ENCODE assay signal across 9 cellular contexts in genomic region chr5:181160755-181161533, GRCh38. TPM values are rescaled to one million over a fixed set of nuclear protein-coding genes. Genes with fewer than 3 reads are reported as not detected.
DNase-seq lines count a peak whose midpoint lies in the region; ATAC-seq, FAIRE-seq and TF ChIP-seq lines count a peak whose summit lies in the region.
"Not testable (repeated sequence)": the region's sequence is repeated elsewhere in the genome, so short reads cannot be mapped to it uniquely, and the experiment has no call there.
"Had no signal": no experiment of that assay in that cellular context is flagged by ENCODE, and none has a peak within 500 bp of the region (broad histone marks: within the 10 kb centered on the region; RNA-seq: fewer than 3 reads in every experiment).

No MANE protein-coding gene starts in this region.

- H3K4me1 ChIP-seq in BE2C = not testable (repeated sequence)
- peaks cover 1 to 10% (median 5%) of the 10 kb centered on the region in 4 experiments; a peak in 4 of 7 replicates for H3K4me1 ChIP-seq in H1 (replicated peaks in 1 of 4; ENCODE audit: control insufficient read depth in 3 of 4, insufficient read depth in 4 of 4, low read length in 3 of 4)

- not testable (repeated sequence) for H3K23ac ChIP-seq in H1 (ENCODE audit: insufficient read length)

- H3K36me3 ChIP-seq in BE2C; H1 (ENCODE audit: control insufficient read depth in 2 of 4, insufficient read depth in 4 of 4, low read length in 3 of 4): not testable (repeated sequence)

- not testable (repeated sequence) for H3K79me2 ChIP-seq in H1 (ENCODE audit: control insufficient read depth in 1 of 2, insufficient read depth in 2 of 2, low read length in 2 of 2)

- peak overlapping the region; percentile 57 to 71 for H3K4me2 ChIP-seq in H1 (ENCODE audit: insufficient read depth in 1 of 2, low read depth in 2 of 2, low read length in 2 of 2)

- H3K4me3 ChIP-seq in BE2C (ENCODE audit: low read depth, low read length) = peak overlapping the region; percentile 36
- peak overlapping the region; percentile 20 to 49 (median 25); a peak in 4 of 8 replicates for H3K4me3 ChIP-seq in H1 (ENCODE audit: extremely low read depth in 1 of 4, insufficient read depth in 2 of 4, low read depth in 3 of 4, low read length in 4 of 4)

- DNase-seq in BE2C (peak; percentile 81), NCI-H2081 (lab: John Stamatoyannopoulos, UW) (peak; percentile 37 to 39), T-helper 2 cell (peak in 4 of 5 experiments; percentile 32 to 58 (median 50)), H1 (ENCODE audit: low read depth in 1 of 2, low spot score in 2 of 2) (peak in 1 of 2 experiments; percentile 78), left kidney (ENCODE audit: low read depth, low spot score) (peak; percentile 69)
- DNase-seq in activated gamma-delta T cell treated with anti-CD3 and anti-CD28 coated beads, Interleukin-2, amount 50 U/mL, for 16 hours (ENCODE audit: low read depth) = peak; percentile 30
- DNase-seq in stimulated activated CD4-positive, alpha-beta T cell treated with anti-CD3 and anti-CD28 coated beads, Interleukin-1b, Interleukin-23, amount 100 ng/mL, for 48 hours = peak; percentile 52

- TF ChIP-seq EP300 in H1 (IDR thresholded peaks at IDR 0.05; ENCODE audit: borderline replicate concordance in 1 of 2, low read depth in 2 of 2, low read length in 2 of 2) = not testable (repeated sequence)

- 0 out of 2 replicates have a peak overlapping the region, but pooled peaks have one; percentile 61 for H2BK15ac ChIP-seq in H1 (ENCODE audit: low read length)

- H4K5ac ChIP-seq in H1 (ENCODE audit: insufficient read length, low read depth, low read length) = peak overlapping the region; percentile 53

- TF ChIP-seq RAD21 in H1 (IDR thresholded peaks at IDR 0.05 in 1 of 2, conservative IDR thresholded peaks at IDR 0.05 in 1 of 2; ENCODE audit: low read depth in 2 of 2, low read length in 2 of 2) = not testable (repeated sequence)

- H2AK5ac ChIP-seq in H1 (ENCODE audit: low read depth, low read length) = peak overlapping the region; percentile 58; the same call in 1 of the 2 replicates

- CTCF ChIA-PET in H1 (lab: Charles Lee; ENCODE audit: partially characterized antibody) = interaction anchor here (0.5 to 2.6 kb wide), 10 partner anchors 9 to 301 kb away, joined by 3 to 9 read pairs (median 4); no protein-coding TSS in a partner anchor

- 0 out of 2 replicates have a peak overlapping the region, but pooled peaks have one; percentile 72 for H2BK20ac ChIP-seq in H1 (ENCODE audit: low read length)

- H2BK5ac ChIP-seq in H1 (ENCODE audit: low read depth, low read length) = 0 out of 2 replicates have a peak overlapping the region, but pooled peaks have one; percentile 44

- H2AFZ ChIP-seq in H1 (ENCODE audit: low read length) = peak overlapping the region; percentile 83

- peak overlapping the region; percentile 27; the same call in 1 of the 2 replicates for H3K27ac ChIP-seq in H1 (ENCODE audit: low read depth, low read length)

- FAIRE-seq in H1 (lab: Jason Lieb, UNC) = not testable (repeated sequence)

- peak overlapping the region; percentile 86; the same call in 1 of the 2 replicates for H4K8ac ChIP-seq in H1 (ENCODE audit: extremely low read depth, insufficient read depth, low read length)

- not testable (repeated sequence) for H3K4ac ChIP-seq in H1 (replicated peaks; ENCODE audit: insufficient read length, low read depth, low read length)

- peak; percentile 21 for ATAC-seq in GM21515 (IDR thresholded peaks at IDR 0.05; ENCODE audit: unreplicated experiment)

- not testable (repeated sequence) for H3K56ac ChIP-seq in H1 (replicated peaks; ENCODE audit: insufficient read length, low read depth, low read length)

- not testable (repeated sequence) for H3K9ac ChIP-seq in H1 (replicated peaks in 1 of 4; ENCODE audit: extremely low read depth in 1 of 4, low read depth in 3 of 4, low read length in 3 of 4)

- not testable (repeated sequence) for H3K14ac ChIP-seq in H1 (ENCODE audit: insufficient read length)

- not testable (repeated sequence) for H3K9me3 ChIP-seq in BE2C; H1 (ENCODE audit: insufficient read depth in 2 of 2, low read depth in 1 of 2, low read length in 1 of 2)

- not testable (repeated sequence) for H4K20me1 ChIP-seq in H1 (replicated peaks in 1 of 2; ENCODE audit: control insufficient read depth in 1 of 2, insufficient read depth in 2 of 2, low read length in 2 of 2)

- 32% methylated on average over 6 of the region's 48 CpGs; no CpG with 5 or more reads in 1 of the 2 experiments for WGBS in H1 (ENCODE audit: extremely low coverage in 1 of 2, insufficient coverage in 1 of 2, insufficient read length in 1 of 2, insufficient replicate concordance in 2 of 2, low coverage in 1 of 2, low lambda C conversion rate in 2 of 2, missing lambda C conversion rate in 1 of 2), 2 experiments

- not testable (repeated sequence) for H3K23me2 ChIP-seq in H1 (ENCODE audit: low read depth, low read length)

- not testable (repeated sequence) for TF ChIP-seq CTCF in BE2C (IDR thresholded peaks at IDR 0.05; ENCODE audit: low read depth, low read length); H1 (IDR thresholded peaks at IDR 0.05; ENCODE audit: control extremely low read depth in 1 of 3, insufficient read depth in 1 of 3, low read depth in 1 of 3, low read length in 3 of 3)

- POLR2A ChIA-PET in H1 (lab: Charles Lee; ENCODE audit: partially characterized antibody) = interaction anchor here (1.2 kb wide), 1 partner anchor 82 kb away, joined by 3 read pairs; no protein-coding TSS in a partner anchor

- H3K79me1 ChIP-seq in H1 (ENCODE audit: low read depth, low read length) = not testable (repeated sequence)

- not testable (repeated sequence) for TF ChIP-seq POLR2A in H1 (IDR thresholded peaks at IDR 0.05; ENCODE audit: control extremely low read depth in 1 of 2, low read depth in 2 of 2, low read length in 2 of 2)

- peak overlapping the region; percentile 78 for H3K18ac ChIP-seq in H1 (ENCODE audit: extremely low read depth, low read length)

- H3K27me3 ChIP-seq in BE2C = not testable (repeated sequence)
- H3K27me3 ChIP-seq in H1 (replicated peaks in 1 of 4; ENCODE audit: control insufficient read depth in 3 of 4, extremely low read depth in 1 of 4, insufficient read depth in 3 of 4, low read length in 3 of 4) = peaks cover 0 to 14% (median 12%) of the 10 kb centered on the region in 4 experiments; a peak in 4 of 7 replicates

- not testable (repeated sequence) for H2BK120ac ChIP-seq in H1 (replicated peaks; ENCODE audit: low read depth, low read length)

- H4K91ac ChIP-seq in H1 (replicated peaks; ENCODE audit: insufficient read length, low read length) = peak overlapping the region; percentile 12

- H2BK12ac ChIP-seq in H1 (ENCODE audit: low read depth, low read length) = peak overlapping the region; percentile 92; the same call in 1 of the 2 replicates

TF ChIP-seq in H1, 55 proteins besides CTCF, POLR2A, EP300 and RAD21:
- TF ChIP-seq KDM4A (IDR thresholded peaks at IDR 0.05; ENCODE audit: low read depth, low read length, severe bottlenecking) = peak; percentile 42
- peak; percentile 86 for TF ChIP-seq CREB1 (IDR thresholded peaks at IDR 0.05)
- peak; percentile 80 for TF ChIP-seq E2F6 (IDR thresholded peaks at IDR 0.05)
- 0 out of 2 replicates have a peak, but pooled peaks have one; percentile 15 for TF ChIP-seq PHF8 (conservative IDR thresholded peaks at IDR 0.05; ENCODE audit: low read depth, low read length)
- peak; percentile 90 for TF ChIP-seq MAX (IDR thresholded peaks at IDR 0.05)

RNA-seq across cellular contexts. Expression of gene OR2V2, which starts 13.6 kb away (rescaled TPM):
- not detected for polyA plus RNA-seq in BE2C (2012; ENCODE audit: insufficient read depth, insufficient read length, low read depth)
- total RNA-seq in H1 (2021; fragmentation: NEBNext Ultra II Directional; extraction: Animal tissue kit (Norgen Biotek cat#: 25700)) = not detected in 2 replicates
- not detected in 2 replicates for polyA plus RNA-seq in H1 (2011; rRNA removed)
- polyA plus RNA-seq in H1 (2011; cell fraction: cytosol; rRNA removed) = not detected
- not detected for polyA plus RNA-seq in H1 (2011; cell fraction: nucleus; rRNA removed)
- polyA plus RNA-seq in H1 (2012, experiment 1 of 2) = not detected in 4 replicates
- not detected for polyA plus RNA-seq in H1 (2012, experiment 2 of 2)
- polyA plus RNA-seq in H1 (2013, experiment 1 of 2) = not detected
- not detected for polyA plus RNA-seq in H1 (2013, experiment 2 of 2)
- not detected in 2 replicates for polyA minus RNA-seq in H1 (2011; rRNA and poly(A)+ RNA removed)
- not detected for polyA minus RNA-seq in H1 (2011; cell fraction: cytosol; rRNA and poly(A)+ RNA removed)
- not detected for polyA minus RNA-seq in H1 (2011; cell fraction: nucleus; rRNA and poly(A)+ RNA removed)
- total RNA-seq: right atrium auricular region had no signal

RNA-seq across cellular contexts. Expression of gene OR2V1, which starts 30.0 kb away (rescaled TPM):
- not detected for polyA plus RNA-seq in BE2C (2012; ENCODE audit: insufficient read depth, insufficient read length, low read depth)
- not detected in 2 replicates for total RNA-seq in H1 (2021; fragmentation: NEBNext Ultra II Directional; extraction: Animal tissue kit (Norgen Biotek cat#: 25700))
- polyA plus RNA-seq in H1 (2011; rRNA removed) = not detected in 2 replicates
- not detected for polyA plus RNA-seq in H1 (2011; cell fraction: cytosol; rRNA removed)
- not detected for polyA plus RNA-seq in H1 (2011; cell fraction: nucleus; rRNA removed)
- polyA plus RNA-seq in H1 (2012, experiment 1 of 2) = not detected in 4 replicates
- not detected for polyA plus RNA-seq in H1 (2012, experiment 2 of 2)
- polyA plus RNA-seq in H1 (2013, experiment 1 of 2) = not detected
- not detected for polyA plus RNA-seq in H1 (2013, experiment 2 of 2)
- polyA minus RNA-seq in H1 (2011; rRNA and poly(A)+ RNA removed) = not detected in 2 replicates
- polyA minus RNA-seq in H1 (2011; cell fraction: cytosol; rRNA and poly(A)+ RNA removed) = not detected
- polyA minus RNA-seq in H1 (2011; cell fraction: nucleus; rRNA and poly(A)+ RNA removed) = not detected
- total RNA-seq: right atrium auricular region had no signal

RNA-seq across cellular contexts. Expression of gene TRIM7, which starts 44.1 kb away (rescaled TPM):
- 3.2 TPM for polyA plus RNA-seq in BE2C (2012; ENCODE audit: insufficient read depth, insufficient read length, low read depth)
- 0.44 and 0.47 TPM in 2 replicates for total RNA-seq in H1 (2021; fragmentation: NEBNext Ultra II Directional; extraction: Animal tissue kit (Norgen Biotek cat#: 25700))
- 0.36 and 0.57 TPM in 2 replicates for polyA plus RNA-seq in H1 (2011; rRNA removed)
- polyA plus RNA-seq in H1 (2011; cell fraction: cytosol; rRNA removed) = 0.62 TPM
- polyA plus RNA-seq in H1 (2011; cell fraction: nucleus; rRNA removed) = 0.54 TPM
- 0.35 to 1.0 TPM (median 0.45 TPM) in 4 replicates for polyA plus RNA-seq in H1 (2012, experiment 1 of 2)
- polyA plus RNA-seq in H1 (2012, experiment 2 of 2) = 0.55 TPM
- polyA plus RNA-seq in H1 (2013, experiment 1 of 2) = 0.53 TPM
- polyA plus RNA-seq in H1 (2013, experiment 2 of 2) = 0.28 TPM
- polyA minus RNA-seq in H1 (2011; rRNA and poly(A)+ RNA removed) = 0.05 TPM in 1 of 2 replicates, not detected in the other
- polyA minus RNA-seq in H1 (2011; cell fraction: cytosol; rRNA and poly(A)+ RNA removed) = not detected
- 0.60 TPM for polyA minus RNA-seq in H1 (2011; cell fraction: nucleus; rRNA and poly(A)+ RNA removed)
